19 cellular contexts compared by ENCODE assay signal in the genomic region with DNA sequence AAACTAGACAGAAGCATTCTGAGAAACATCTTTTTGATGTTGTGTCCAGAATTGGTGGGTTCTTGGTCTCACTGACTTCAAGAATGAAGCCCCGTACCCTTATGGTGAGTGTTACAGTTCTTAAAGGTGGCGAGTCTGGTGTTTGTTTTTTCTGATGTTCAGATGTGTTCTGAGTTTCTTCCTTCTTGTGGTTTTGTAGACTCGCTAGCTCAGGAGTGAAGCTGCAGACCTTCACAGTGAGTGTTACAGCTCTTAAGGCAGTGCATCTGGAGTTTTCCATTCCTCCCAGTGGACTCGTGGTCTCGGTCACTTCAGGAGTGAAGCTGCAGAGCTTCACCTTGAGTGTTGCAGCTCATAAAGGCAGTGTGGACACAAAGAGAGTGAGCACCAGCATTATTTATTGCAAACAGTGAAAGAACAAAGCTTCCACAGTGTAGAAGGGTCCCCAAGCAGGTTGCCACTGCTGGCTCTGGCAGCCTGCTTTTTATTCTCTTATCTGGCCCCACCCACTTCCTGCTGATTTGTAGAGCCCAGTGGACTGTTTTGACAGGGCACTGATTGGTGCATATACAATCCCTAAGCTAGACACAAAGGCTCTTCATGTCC.
DNase-seq lines count a peak whose midpoint lies in the region; ATAC-seq and TF ChIP-seq lines count a peak whose summit lies in the region.
"Had no signal": no experiment of that assay in that cellular context is flagged by ENCODE, and none has a peak within 500 bp of the region (broad histone marks: within the 10 kb centered on the region; RNA-seq: fewer than 3 reads in every experiment).

No MANE protein-coding gene starts in this region.

- TF ChIP-seq CTCF in RWPE2 (IDR thresholded peaks at IDR 0.05; ENCODE audit: poor library complexity, severe bottlenecking) (no peak), lower lobe of right lung (IDR thresholded peaks at IDR 0.05) (no peak), stomach (IDR thresholded peaks at IDR 0.05) (no peak), gastroesophageal sphincter (IDR thresholded peaks at IDR 0.05) (no peak)

- H3K4me1 ChIP-seq in RWPE2 (ENCODE audit: insufficient read depth, poor library complexity, severe bottlenecking) (no peaks in the 10 kb centered on the region), lower lobe of right lung (no peaks in the 10 kb centered on the region), stomach (no peaks in the 10 kb centered on the region), gastroesophageal sphincter (no peaks in the 10 kb centered on the region)

- H3K27me3 ChIP-seq in RWPE2 (ENCODE audit: insufficient read depth, poor library complexity, severe bottlenecking) (no peaks in the 10 kb centered on the region), lower lobe of right lung (ENCODE audit: low read depth) (no peaks in the 10 kb centered on the region), stomach (no peaks in the 10 kb centered on the region), gastroesophageal sphincter (no peaks in the 10 kb centered on the region)

- intact Hi-C loops in lower lobe of right lung (cut with DNase I), result no loop called here
- intact Hi-C loops in stomach (cut with DNase I; ENCODE audit: low total_unique reads), result no loop called here

- H3K9me3 ChIP-seq in RWPE2 (ENCODE audit: severe bottlenecking) (peaks cover 16% of the 10 kb centered on the region), lower lobe of right lung (peaks cover 11% of the 10 kb centered on the region), stomach (peaks cover 5 to 86% (median 61%) of the 10 kb centered on the region in 4 donors), gastroesophageal sphincter (peaks cover 0 to 49% (median 2%) of the 10 kb centered on the region in 3 donors)

- peak; percentile 1 for DNase-seq in activated naive CD4-positive, alpha-beta T cell treated with anti-CD3 and anti-CD28 coated beads, Interleukin-2, amount 50 U/mL, for 16 hours
- no peak for DNase-seq in activated naive CD4-positive, alpha-beta T cell (lab: John Stamatoyannopoulos, UW)
- DNase-seq in RWPE2 (ENCODE audit: low spot score) (peak; percentile 24), lower lobe of right lung (peak; percentile 24), stomach (peak; percentile 21)
- DNase-seq: COR-L47, DMS153, GM23248, KBM-7, NCI-H1092, NCI-H2107, NCI-H226, NCI-H526 treated with DMSO at 0.1 percent for 48 hours, PC-3 had no signal

- WGBS in stomach, 5 donors, result 65 to 77% (median 72%) methylated on average over 5 of the region's 5 CpGs
- WGBS in gastroesophageal sphincter (ENCODE audit: low coverage in 1 of 2), 2 donors, result 73 to 74% methylated on average over 5 of the region's 5 CpGs

- TF ChIP-seq POLR2A in stomach (IDR thresholded peaks at IDR 0.05), result no peak
- TF ChIP-seq POLR2A in gastroesophageal sphincter (IDR thresholded peaks at IDR 0.05), result no peak

- H3K27ac ChIP-seq in RWPE2 (ENCODE audit: poor library complexity, severe bottlenecking) (no peak overlapping the region), lower lobe of right lung (no peak overlapping the region), stomach (no peak overlapping the region), gastroesophageal sphincter (no peak overlapping the region)
- H3K27ac ChIP-seq: C4-2B, GM23248, HL-60 had no signal

- TF ChIP-seq EP300 in stomach (IDR thresholded peaks at IDR 0.05), result no peak
- TF ChIP-seq EP300 in gastroesophageal sphincter (IDR thresholded peaks at IDR 0.05), result no peak

- ATAC-seq in RWPE2 (ENCODE audit: low read depth), result no peak
- peak; percentile 18 to 23 for ATAC-seq in lower lobe of right lung
- no peak for ATAC-seq in GM18520 (IDR thresholded peaks at IDR 0.05; ENCODE audit: unreplicated experiment)
- no peak for ATAC-seq in gastroesophageal sphincter
- ATAC-seq in HG02973 (IDR thresholded peaks at IDR 0.05; ENCODE audit: unreplicated experiment), result no peak
- ATAC-seq: PC-3 had no signal

- H3K36me3 ChIP-seq in RWPE2 (ENCODE audit: low read depth) (no peaks in the 10 kb centered on the region), lower lobe of right lung (no peaks in the 10 kb centered on the region), stomach (no peaks in the 10 kb centered on the region), gastroesophageal sphincter (no peaks in the 10 kb centered on the region)

- H3K4me3 ChIP-seq in RWPE2 (ENCODE audit: severe bottlenecking), result no peak overlapping the region
- no peak overlapping the region for H3K4me3 ChIP-seq in lower lobe of right lung
- no peak overlapping the region for H3K4me3 ChIP-seq in stomach
- H3K4me3 ChIP-seq in gastroesophageal sphincter, result no peak overlapping the region
- H3K4me3 ChIP-seq: GM23248 had no signal

Comparison
In these comparisons a context has a peak if more than half of its experiments do, and no peak if none do; other contexts are left out.
1. DNase-seq: peak in activated naive CD4-positive, alpha-beta T cell treated with anti-CD3 and anti-CD28 coated beads, Interleukin-2, amount 50 U/mL, for 16 hours (single experiment), RWPE2 (single experiment), lower lobe of right lung (single experiment) and stomach (single experiment); none in activated naive CD4-positive, alpha-beta T cell (0 of 4).
2. ATAC-seq: peak in lower lobe of right lung (2 of 2); none in RWPE2 (single experiment), GM18520 (single experiment), gastroesophageal sphincter (single experiment) and HG02973 (single experiment).